In genomic region chr1:156394082-156394481, GRCh38 we compare ENCODE assay signal across 29 cellular contexts. TPM values are rescaled to one million over a fixed set of nuclear protein-coding genes. Genes with fewer than 3 reads are reported as not detected.
"Had no signal": no experiment of that assay in that cellular context is flagged by ENCODE, and none has a peak within 500 bp of the region (broad histone marks: within the 10 kb centered on the region; RNA-seq: fewer than 3 reads in every experiment).

No MANE protein-coding gene starts in this region.

- ATAC-seq: body of pancreas, Panc1, T-cell, T-helper 17 cell had no signal

- H3K36me3 ChIP-seq: breast epithelium, SJCRH30, WERI-Rb-1 had no signal

- DNase-seq: activated CD4-positive, alpha-beta memory T cell treated with anti-CD3 and anti-CD28 coated beads, Interleukin-2, amount 10 ng/mL, durations not matched to agents 7 days and 5 days; activated CD4-positive, alpha-beta T cell treated with anti-CD3 and anti-CD28 coated beads for 1 hour; activated CD4-positive, alpha-beta T cell treated with anti-CD3 and anti-CD28 coated beads for 48 hours; activated CD4-positive, CD25-positive, alpha-beta regulatory T cell; activated CD8-positive, alpha-beta memory T cell treated with anti-CD3 and anti-CD28 coated beads for 24 hours; activated gamma-delta T cell; activated naive CD4-positive, alpha-beta T cell treated with Interleukin-2 at 50 U/mL for 16 hours; activated naive CD8-positive, alpha-beta T cell treated with anti-CD3 and anti-CD28 coated beads, Interleukin-2, amount 10 ng/mL, durations not matched to agents 7 days and 5 days; activated T-cell treated with anti-CD3 and anti-CD28 coated beads, Interleukin-2, amount 50 U/mL, for 24 hours; body of pancreas; MM.1S; MV-4-11; NCI-H1436 treated with DMSO at 0.1 percent for 48 hours; NCI-H1694 treated with DMSO at 0.1 percent for 48 hours; NCI-H524 treated with DMSO at 0.1 percent for 48 hours; SJCRH30; T-cell; T-helper 17 cell; T-helper 9 cell; WERI-Rb-1 had no signal

- H3K4me1 ChIP-seq: body of pancreas, breast epithelium, SJCRH30 had no signal

- H3K27me3 ChIP-seq: body of pancreas had no signal

- H3K9me3 ChIP-seq: body of pancreas, breast epithelium, SJCRH30 had no signal

- FAIRE-seq: astrocyte had no signal

- H3K27ac ChIP-seq: body of pancreas, breast epithelium, SJCRH30, SK-N-MC, WERI-Rb-1 had no signal

- H3K4me3 ChIP-seq: body of pancreas, breast epithelium, SJCRH30, SK-N-MC had no signal

RNA-seq across cellular contexts. Expression of gene RHBG, which starts 25.1 kb away (rescaled TPM):
- total RNA-seq: activated CD4-positive, alpha-beta memory T cell treated with anti-CD3 and anti-CD28 coated beads, Interleukin-2, amount 10 ng/mL, durations not matched to agents 7 days and 5 days; activated naive CD8-positive, alpha-beta T cell treated with anti-CD3 and anti-CD28 coated beads, Interleukin-2, amount 10 ng/mL, durations not matched to agents 7 days and 5 days; activated T-helper 2 cell treated with anti-CD3 and anti-CD28 coated beads, Interferon-gamma antibody, Interleukin-2, Interleukin-4, amounts not matched to agents 10 μg/mL and 5 μg/mL and 100 μg/mL, durations not matched to agents 14 hours and 24 hours and 36 hours; astrocyte; breast epithelium; cardiac septum; LHCN-M2; NCI-H460; RPMI7951; SJCRH30; T-helper 17 cell had no signal

RNA-seq across cellular contexts. Expression of gene TSACC, which starts 55.8 kb away (rescaled TPM):
- total RNA-seq: activated naive CD8-positive, alpha-beta T cell treated with anti-CD3 and anti-CD28 coated beads, Interleukin-2, amount 10 ng/mL, durations not matched to agents 7 days and 5 days; body of pancreas; cardiac septum; LHCN-M2; RPMI7951 had no signal
